ENCODE assay signal across 16 cellular contexts in the genomic region with DNA sequence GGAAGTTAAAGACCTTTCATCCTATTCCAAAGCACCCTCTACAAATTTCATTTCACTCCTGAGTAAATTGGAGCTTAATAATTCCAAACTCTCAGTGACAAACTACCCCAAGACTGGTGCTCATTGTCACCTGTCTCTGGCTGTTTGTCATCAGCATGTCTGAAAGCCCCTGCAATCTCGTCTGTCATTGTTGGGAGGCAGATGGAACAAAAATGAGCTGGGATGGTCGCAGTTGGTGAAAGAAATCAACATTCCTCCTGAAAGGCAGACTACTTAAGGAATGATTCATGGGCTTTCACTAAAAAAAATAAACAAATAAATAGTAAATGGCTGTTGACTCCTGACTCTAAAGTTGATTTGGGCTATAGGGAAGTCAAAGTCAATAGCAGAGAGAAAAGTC.
"Had no signal": no experiment of that assay in that cellular context is flagged by ENCODE, and none has a peak within 500 bp of the region (broad histone marks: within the 10 kb centered on the region; RNA-seq: fewer than 3 reads in every experiment).

No MANE protein-coding gene starts in this region.

- H3K9me3 ChIP-seq: adrenal gland, body of pancreas, right atrium auricular region, tibial nerve had no signal

- H3K27ac ChIP-seq: adrenal gland, body of pancreas, hepatocyte, right atrium auricular region had no signal

- H3K4me1 ChIP-seq: adrenal gland, body of pancreas, right atrium auricular region had no signal

- H2AFZ ChIP-seq: hepatocyte had no signal

- DNase-seq: activated CD4-positive, alpha-beta T cell treated with anti-CD3 and anti-CD28 coated beads, Interleukin-2, amount 10 ng/mL, durations not matched to agents 24 days and 14 days; activated naive CD4-positive, alpha-beta T cell treated with anti-CD3 and anti-CD28 coated beads, Interleukin-2, amount 50 U/mL, for 16 hours; activated T-cell treated with anti-CD3 and anti-CD28 coated beads for 4 hours; adrenal gland; body of pancreas; central memory CD4-positive, alpha-beta T cell; effector memory CD8-positive, alpha-beta T cell; erythroblast; left ventricle myocardium superior; mesenchymal stem cell; T-cell had no signal

- H3K27me3 ChIP-seq: adrenal gland, body of pancreas, hepatocyte, right atrium auricular region, tibial nerve had no signal

- H3K4me3 ChIP-seq: adrenal gland, body of pancreas, hepatocyte, right atrium auricular region, tibial nerve had no signal

- H3K4me2 ChIP-seq: hepatocyte had no signal

- H3K79me2 ChIP-seq: hepatocyte had no signal

- H3K36me3 ChIP-seq: adrenal gland, right atrium auricular region, tibial nerve had no signal

- ATAC-seq: body of pancreas; effector memory CD8-positive, alpha-beta T cell; left ventricle myocardium superior; stimulated activated effector memory CD8-positive, alpha-beta T cell treated with anti-CD3 and anti-CD28 coated beads, Interleukin-12 subunit alpha, Interleukin-12 subunit beta, amount 100 ng/mL, for 72 hours; T-cell; WTC11 had no signal
